Comparison of ENCODE assay signal across 2 cellular contexts in the genomic region with DNA sequence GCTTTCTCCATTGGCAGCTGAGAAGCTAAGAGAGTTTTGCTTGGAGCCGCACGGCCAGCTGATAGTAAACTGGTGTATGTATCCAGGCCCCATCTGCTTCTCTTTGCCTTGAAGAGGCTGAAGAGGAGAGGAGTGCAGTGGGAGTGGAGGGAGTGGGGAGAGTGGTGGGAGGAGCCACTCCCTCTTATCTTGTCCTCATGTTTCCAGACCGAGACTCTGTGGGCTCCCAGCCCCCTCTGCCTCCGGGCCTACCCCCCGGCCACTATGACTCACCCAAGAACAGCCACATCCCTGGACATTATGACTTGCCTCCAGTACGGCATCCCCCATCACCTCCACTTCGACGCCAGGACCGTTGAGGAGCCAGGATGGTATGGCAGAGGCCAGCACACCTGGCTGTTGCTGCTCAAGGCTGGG.
A peak's percentile ranks its signal among the peaks of the same experiment; 100 is the strongest.
TF ChIP-seq lines count a peak whose summit lies in the region.

No MANE protein-coding gene starts in this region.

TF ChIP-seq in HEK293, 187 proteins besides CTCF, POLR2A, EP300 and RAD21:
- TF ChIP-seq, protein P1, sequence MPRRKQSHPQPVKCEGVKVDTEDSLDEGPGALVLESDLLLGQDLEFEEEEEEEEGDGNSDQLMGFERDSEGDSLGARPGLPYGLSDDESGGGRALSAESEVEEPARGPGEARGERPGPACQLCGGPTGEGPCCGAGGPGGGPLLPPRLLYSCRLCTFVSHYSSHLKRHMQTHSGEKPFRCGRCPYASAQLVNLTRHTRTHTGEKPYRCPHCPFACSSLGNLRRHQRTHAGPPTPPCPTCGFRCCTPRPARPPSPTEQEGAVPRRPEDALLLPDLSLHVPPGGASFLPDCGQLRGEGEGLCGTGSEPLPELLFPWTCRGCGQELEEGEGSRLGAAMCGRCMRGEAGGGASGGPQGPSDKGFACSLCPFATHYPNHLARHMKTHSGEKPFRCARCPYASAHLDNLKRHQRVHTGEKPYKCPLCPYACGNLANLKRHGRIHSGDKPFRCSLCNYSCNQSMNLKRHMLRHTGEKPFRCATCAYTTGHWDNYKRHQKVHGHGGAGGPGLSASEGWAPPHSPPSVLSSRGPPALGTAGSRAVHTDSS (tag by site-specific recombination; IDR thresholded peaks at IDR 0.05), result no peak
- TF ChIP-seq HOXA7 (CRISPR knock-in tag; IDR thresholded peaks at IDR 0.05; ENCODE audit: borderline replicate concordance) (no peak), ZNF837 (tag by site-specific recombination; IDR thresholded peaks at IDR 0.05) (no peak), EGR2 (tag by site-specific recombination; IDR thresholded peaks at IDR 0.05; ENCODE audit: low read depth) (peak; percentile 86), ZNF324 (tag by site-specific recombination; IDR thresholded peaks at IDR 0.05) (no peak), GLIS1 (tag by site-specific recombination; IDR thresholded peaks at IDR 0.05) (peak; percentile 30), ZFHX2 (tag by site-specific recombination; conservative IDR thresholded peaks at IDR 0.05) (peak; percentile 84)
TF ChIP-seq in HEK293: peak in this region for 3.

TF ChIP-seq in K562, 482 proteins besides CTCF, POLR2A, EP300 and RAD21 (continues in another document):
- TF ChIP-seq GATAD2A (IDR thresholded peaks at IDR 0.05), result peak; percentile 85
- TF ChIP-seq ZSCAN32 (CRISPR knock-in tag; IDR thresholded peaks at IDR 0.05), result no peak
- TF ChIP-seq CBFA2T3 (IDR thresholded peaks at IDR 0.05), result peak; percentile 81
- TF ChIP-seq, protein P2, sequence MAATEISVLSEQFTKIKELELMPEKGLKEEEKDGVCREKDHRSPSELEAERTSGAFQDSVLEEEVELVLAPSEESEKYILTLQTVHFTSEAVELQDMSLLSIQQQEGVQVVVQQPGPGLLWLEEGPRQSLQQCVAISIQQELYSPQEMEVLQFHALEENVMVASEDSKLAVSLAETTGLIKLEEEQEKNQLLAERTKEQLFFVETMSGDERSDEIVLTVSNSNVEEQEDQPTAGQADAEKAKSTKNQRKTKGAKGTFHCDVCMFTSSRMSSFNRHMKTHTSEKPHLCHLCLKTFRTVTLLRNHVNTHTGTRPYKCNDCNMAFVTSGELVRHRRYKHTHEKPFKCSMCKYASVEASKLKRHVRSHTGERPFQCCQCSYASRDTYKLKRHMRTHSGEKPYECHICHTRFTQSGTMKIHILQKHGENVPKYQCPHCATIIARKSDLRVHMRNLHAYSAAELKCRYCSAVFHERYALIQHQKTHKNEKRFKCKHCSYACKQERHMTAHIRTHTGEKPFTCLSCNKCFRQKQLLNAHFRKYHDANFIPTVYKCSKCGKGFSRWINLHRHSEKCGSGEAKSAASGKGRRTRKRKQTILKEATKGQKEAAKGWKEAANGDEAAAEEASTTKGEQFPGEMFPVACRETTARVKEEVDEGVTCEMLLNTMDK (IDR thresholded peaks at IDR 0.05; ENCODE audit: borderline replicate concordance, insufficient read depth, low read depth, low read length, poor library complexity, severe bottlenecking), result no peak
- TF ChIP-seq, protein P3, sequence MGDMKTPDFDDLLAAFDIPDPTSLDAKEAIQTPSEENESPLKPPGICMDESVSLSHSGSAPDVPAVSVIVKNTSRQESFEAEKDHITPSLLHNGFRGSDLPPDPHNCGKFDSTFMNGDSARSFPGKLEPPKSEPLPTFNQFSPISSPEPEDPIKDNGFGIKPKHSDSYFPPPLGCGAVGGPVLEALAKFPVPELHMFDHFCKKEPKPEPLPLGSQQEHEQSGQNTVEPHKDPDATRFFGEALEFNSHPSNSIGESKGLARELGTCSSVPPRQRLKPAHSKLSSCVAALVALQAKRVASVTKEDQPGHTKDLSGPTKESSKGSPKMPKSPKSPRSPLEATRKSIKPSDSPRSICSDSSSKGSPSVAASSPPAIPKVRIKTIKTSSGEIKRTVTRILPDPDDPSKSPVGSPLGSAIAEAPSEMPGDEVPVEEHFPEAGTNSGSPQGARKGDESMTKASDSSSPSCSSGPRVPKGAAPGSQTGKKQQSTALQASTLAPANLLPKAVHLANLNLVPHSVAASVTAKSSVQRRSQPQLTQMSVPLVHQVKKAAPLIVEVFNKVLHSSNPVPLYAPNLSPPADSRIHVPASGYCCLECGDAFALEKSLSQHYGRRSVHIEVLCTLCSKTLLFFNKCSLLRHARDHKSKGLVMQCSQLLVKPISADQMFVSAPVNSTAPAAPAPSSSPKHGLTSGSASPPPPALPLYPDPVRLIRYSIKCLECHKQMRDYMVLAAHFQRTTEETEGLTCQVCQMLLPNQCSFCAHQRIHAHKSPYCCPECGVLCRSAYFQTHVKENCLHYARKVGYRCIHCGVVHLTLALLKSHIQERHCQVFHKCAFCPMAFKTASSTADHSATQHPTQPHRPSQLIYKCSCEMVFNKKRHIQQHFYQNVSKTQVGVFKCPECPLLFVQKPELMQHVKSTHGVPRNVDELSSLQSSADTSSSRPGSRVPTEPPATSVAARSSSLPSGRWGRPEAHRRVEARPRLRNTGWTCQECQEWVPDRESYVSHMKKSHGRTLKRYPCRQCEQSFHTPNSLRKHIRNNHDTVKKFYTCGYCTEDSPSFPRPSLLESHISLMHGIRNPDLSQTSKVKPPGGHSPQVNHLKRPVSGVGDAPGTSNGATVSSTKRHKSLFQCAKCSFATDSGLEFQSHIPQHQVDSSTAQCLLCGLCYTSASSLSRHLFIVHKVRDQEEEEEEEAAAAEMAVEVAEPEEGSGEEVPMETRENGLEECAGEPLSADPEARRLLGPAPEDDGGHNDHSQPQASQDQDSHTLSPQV (IDR thresholded peaks at IDR 0.05), result peak; percentile 50
- no peak for TF ChIP-seq ZNF583 (CRISPR knock-in tag; IDR thresholded peaks at IDR 0.05)
- TF ChIP-seq, protein P4, sequence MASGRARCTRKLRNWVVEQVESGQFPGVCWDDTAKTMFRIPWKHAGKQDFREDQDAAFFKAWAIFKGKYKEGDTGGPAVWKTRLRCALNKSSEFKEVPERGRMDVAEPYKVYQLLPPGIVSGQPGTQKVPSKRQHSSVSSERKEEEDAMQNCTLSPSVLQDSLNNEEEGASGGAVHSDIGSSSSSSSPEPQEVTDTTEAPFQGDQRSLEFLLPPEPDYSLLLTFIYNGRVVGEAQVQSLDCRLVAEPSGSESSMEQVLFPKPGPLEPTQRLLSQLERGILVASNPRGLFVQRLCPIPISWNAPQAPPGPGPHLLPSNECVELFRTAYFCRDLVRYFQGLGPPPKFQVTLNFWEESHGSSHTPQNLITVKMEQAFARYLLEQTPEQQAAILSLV (tag; IDR thresholded peaks at IDR 0.05), result no peak
- TF ChIP-seq NCOA6 (IDR thresholded peaks at IDR 0.05), result no peak
- TF ChIP-seq DIDO1 (tag; IDR thresholded peaks at IDR 0.05; ENCODE audit: low read depth), result no peak
- TF ChIP-seq MYBL2 (IDR thresholded peaks at IDR 0.05; ENCODE audit: low read depth), result no peak
- TF ChIP-seq MYBL2 (CRISPR knock-in tag; IDR thresholded peaks at IDR 0.05; ENCODE audit: borderline replicate concordance), result no peak
- no peak for TF ChIP-seq ZKSCAN1 (IDR thresholded peaks at IDR 0.05; ENCODE audit: low read depth, low read length)
- TF ChIP-seq, protein P5, sequence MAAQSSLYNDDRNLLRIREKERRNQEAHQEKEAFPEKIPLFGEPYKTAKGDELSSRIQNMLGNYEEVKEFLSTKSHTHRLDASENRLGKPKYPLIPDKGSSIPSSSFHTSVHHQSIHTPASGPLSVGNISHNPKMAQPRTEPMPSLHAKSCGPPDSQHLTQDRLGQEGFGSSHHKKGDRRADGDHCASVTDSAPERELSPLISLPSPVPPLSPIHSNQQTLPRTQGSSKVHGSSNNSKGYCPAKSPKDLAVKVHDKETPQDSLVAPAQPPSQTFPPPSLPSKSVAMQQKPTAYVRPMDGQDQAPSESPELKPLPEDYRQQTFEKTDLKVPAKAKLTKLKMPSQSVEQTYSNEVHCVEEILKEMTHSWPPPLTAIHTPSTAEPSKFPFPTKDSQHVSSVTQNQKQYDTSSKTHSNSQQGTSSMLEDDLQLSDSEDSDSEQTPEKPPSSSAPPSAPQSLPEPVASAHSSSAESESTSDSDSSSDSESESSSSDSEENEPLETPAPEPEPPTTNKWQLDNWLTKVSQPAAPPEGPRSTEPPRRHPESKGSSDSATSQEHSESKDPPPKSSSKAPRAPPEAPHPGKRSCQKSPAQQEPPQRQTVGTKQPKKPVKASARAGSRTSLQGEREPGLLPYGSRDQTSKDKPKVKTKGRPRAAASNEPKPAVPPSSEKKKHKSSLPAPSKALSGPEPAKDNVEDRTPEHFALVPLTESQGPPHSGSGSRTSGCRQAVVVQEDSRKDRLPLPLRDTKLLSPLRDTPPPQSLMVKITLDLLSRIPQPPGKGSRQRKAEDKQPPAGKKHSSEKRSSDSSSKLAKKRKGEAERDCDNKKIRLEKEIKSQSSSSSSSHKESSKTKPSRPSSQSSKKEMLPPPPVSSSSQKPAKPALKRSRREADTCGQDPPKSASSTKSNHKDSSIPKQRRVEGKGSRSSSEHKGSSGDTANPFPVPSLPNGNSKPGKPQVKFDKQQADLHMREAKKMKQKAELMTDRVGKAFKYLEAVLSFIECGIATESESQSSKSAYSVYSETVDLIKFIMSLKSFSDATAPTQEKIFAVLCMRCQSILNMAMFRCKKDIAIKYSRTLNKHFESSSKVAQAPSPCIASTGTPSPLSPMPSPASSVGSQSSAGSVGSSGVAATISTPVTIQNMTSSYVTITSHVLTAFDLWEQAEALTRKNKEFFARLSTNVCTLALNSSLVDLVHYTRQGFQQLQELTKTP (IDR thresholded peaks at IDR 0.05; ENCODE audit: low read depth in 1 of 2, partially characterized antibody in 2 of 2), result peak in 1 of 2 experiments; percentile 44
- TF ChIP-seq HNRNPK (IDR thresholded peaks at IDR 0.05; ENCODE audit: low read depth, low read length, poor library complexity, severe bottlenecking), result no peak
- no peak for TF ChIP-seq EWSR1 (IDR thresholded peaks at IDR 0.05; ENCODE audit: borderline replicate concordance, low read depth, partially characterized antibody)
- TF ChIP-seq, protein P6, sequence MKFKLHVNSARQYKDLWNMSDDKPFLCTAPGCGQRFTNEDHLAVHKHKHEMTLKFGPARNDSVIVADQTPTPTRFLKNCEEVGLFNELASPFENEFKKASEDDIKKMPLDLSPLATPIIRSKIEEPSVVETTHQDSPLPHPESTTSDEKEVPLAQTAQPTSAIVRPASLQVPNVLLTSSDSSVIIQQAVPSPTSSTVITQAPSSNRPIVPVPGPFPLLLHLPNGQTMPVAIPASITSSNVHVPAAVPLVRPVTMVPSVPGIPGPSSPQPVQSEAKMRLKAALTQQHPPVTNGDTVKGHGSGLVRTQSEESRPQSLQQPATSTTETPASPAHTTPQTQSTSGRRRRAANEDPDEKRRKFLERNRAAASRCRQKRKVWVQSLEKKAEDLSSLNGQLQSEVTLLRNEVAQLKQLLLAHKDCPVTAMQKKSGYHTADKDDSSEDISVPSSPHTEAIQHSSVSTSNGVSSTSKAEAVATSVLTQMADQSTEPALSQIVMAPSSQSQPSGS (CRISPR knock-in tag; IDR thresholded peaks at IDR 0.05), result no peak
- TF ChIP-seq, protein P7, sequence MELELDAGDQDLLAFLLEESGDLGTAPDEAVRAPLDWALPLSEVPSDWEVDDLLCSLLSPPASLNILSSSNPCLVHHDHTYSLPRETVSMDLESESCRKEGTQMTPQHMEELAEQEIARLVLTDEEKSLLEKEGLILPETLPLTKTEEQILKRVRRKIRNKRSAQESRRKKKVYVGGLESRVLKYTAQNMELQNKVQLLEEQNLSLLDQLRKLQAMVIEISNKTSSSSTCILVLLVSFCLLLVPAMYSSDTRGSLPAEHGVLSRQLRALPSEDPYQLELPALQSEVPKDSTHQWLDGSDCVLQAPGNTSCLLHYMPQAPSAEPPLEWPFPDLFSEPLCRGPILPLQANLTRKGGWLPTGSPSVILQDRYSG (tag; conservative IDR thresholded peaks at IDR 0.05; ENCODE audit: low read depth), result no peak
- TF ChIP-seq ZFPM2 (CRISPR knock-in tag; IDR thresholded peaks at IDR 0.05), result no peak
- TF ChIP-seq SIRT6 (IDR thresholded peaks at IDR 0.05; ENCODE audit: low read depth, low read length), result no peak
- TF ChIP-seq MTA3 (IDR thresholded peaks at IDR 0.05; ENCODE audit: borderline replicate concordance), result peak; percentile 90
- peak; percentile 97 for TF ChIP-seq JUN (IDR thresholded peaks at IDR 0.05; ENCODE audit: borderline replicate concordance, low read depth, low read length)
- no peak; the same call in 1 of the 2 replicates for TF ChIP-seq JUN (CRISPR knock-in tag; IDR thresholded peaks at IDR 0.05; ENCODE audit: borderline replicate concordance)
- peak in 1 of 2 experiments; percentile 93; a peak in 3 of 4 replicates for TF ChIP-seq RCOR1 (IDR thresholded peaks at IDR 0.05; ENCODE audit: borderline replicate concordance in 1 of 2, low read depth in 2 of 2, low read length in 2 of 2)
- no peak; the same call in 1 of the 2 replicates for TF ChIP-seq MBD2 (IDR thresholded peaks at IDR 0.05; ENCODE audit: borderline replicate concordance, low read depth)
- TF ChIP-seq, protein P8, sequence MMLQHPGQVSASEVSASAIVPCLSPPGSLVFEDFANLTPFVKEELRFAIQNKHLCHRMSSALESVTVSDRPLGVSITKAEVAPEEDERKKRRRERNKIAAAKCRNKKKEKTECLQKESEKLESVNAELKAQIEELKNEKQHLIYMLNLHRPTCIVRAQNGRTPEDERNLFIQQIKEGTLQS (IDR thresholded peaks at IDR 0.05), result peak; percentile 96
- TF ChIP-seq, protein P8 (CRISPR knock-in tag; conservative IDR thresholded peaks at IDR 0.05), result peak; percentile 94; the same call in 1 of the 2 replicates
- no peak for TF ChIP-seq TEAD2 (tag; IDR thresholded peaks at IDR 0.05)
- TF ChIP-seq SREBF2 (CRISPR knock-in tag; IDR thresholded peaks at IDR 0.05), result no peak
- no peak for TF ChIP-seq ZZZ3 (IDR thresholded peaks at IDR 0.05)
- TF ChIP-seq, protein P9, sequence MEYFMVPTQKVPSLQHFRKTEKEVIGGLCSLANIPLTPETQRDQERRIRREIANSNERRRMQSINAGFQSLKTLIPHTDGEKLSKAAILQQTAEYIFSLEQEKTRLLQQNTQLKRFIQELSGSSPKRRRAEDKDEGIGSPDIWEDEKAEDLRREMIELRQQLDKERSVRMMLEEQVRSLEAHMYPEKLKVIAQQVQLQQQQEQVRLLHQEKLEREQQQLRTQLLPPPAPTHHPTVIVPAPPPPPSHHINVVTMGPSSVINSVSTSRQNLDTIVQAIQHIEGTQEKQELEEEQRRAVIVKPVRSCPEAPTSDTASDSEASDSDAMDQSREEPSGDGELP (CRISPR knock-in tag; IDR thresholded peaks at IDR 0.05; ENCODE audit: borderline replicate concordance), result peak; percentile 88
- no peak for TF ChIP-seq CAMTA2 (CRISPR knock-in tag; conservative IDR thresholded peaks at IDR 0.05)
- no peak for TF ChIP-seq NELFE (IDR thresholded peaks at IDR 0.05; ENCODE audit: insufficient read depth, insufficient read length)
- TF ChIP-seq SAFB (IDR thresholded peaks at IDR 0.05; ENCODE audit: borderline replicate concordance, low read depth, low read length), result no peak
- no peak for TF ChIP-seq ZKSCAN3 (CRISPR knock-in tag; IDR thresholded peaks at IDR 0.05)
- TF ChIP-seq SMAD2 (IDR thresholded peaks at IDR 0.05; ENCODE audit: low read depth, low read length), result no peak
- TF ChIP-seq NCOR1 (IDR thresholded peaks at IDR 0.05), result peak; percentile 72
- TF ChIP-seq TCFL5 (CRISPR knock-in tag; conservative IDR thresholded peaks at IDR 0.05), result no peak
- TF ChIP-seq CCNT2 (IDR thresholded peaks at IDR 0.05; ENCODE audit: borderline replicate concordance, extremely low read depth, insufficient read length, low read depth, low read length), result peak; percentile 36
- TF ChIP-seq ZNF140 (CRISPR knock-in tag; IDR thresholded peaks at IDR 0.05), result no peak
- no peak for TF ChIP-seq PRPF4 (IDR thresholded peaks at IDR 0.05; ENCODE audit: insufficient read depth, low read depth, low read length, poor library complexity, severe bottlenecking)
- no peak for TF ChIP-seq ZNF696 (CRISPR knock-in tag; conservative IDR thresholded peaks at IDR 0.05)
